In genomic region chr5:87268126-87268969, GRCh38 we compare ENCODE assay signal across 8 cellular contexts. TPM values are rescaled to one million over a fixed set of nuclear protein-coding genes. Genes with fewer than 3 reads are reported as not detected.
A peak's percentile ranks its signal among the peaks of the same experiment; 100 is the strongest.
DNase-seq lines count a peak whose midpoint lies in the region; ATAC-seq and TF ChIP-seq lines count a peak whose summit lies in the region.

No MANE protein-coding gene starts in this region.

- H3K4me1 ChIP-seq in SJCRH30 = peaks cover 5% of the 10 kb centered on the region; the same call in 1 of the 2 replicates
- H3K4me1 ChIP-seq in testis = peaks cover 11% of the 10 kb centered on the region

- H3K36me3 ChIP-seq in SJCRH30 = peaks cover 14% of the 10 kb centered on the region
- no peaks in the 10 kb centered on the region for H3K36me3 ChIP-seq in testis (ENCODE audit: low read depth, missing control alignments)

- peak overlapping the region; percentile 15 to 97 for H3K27ac Mint-ChIP-seq in activated naive CD4-positive, alpha-beta T cell treated with anti-CD3 and anti-CD28 coated beads, Interleukin-2, amount 50 U/mL, for 72 hours

- TF ChIP-seq POLR2A in testis (IDR thresholded peaks at IDR 0.05) = no peak

- H3K9me3 ChIP-seq in SJCRH30 (replicated peaks) (no peaks in the 10 kb centered on the region), testis (no peaks in the 10 kb centered on the region)

- H3K4me3 ChIP-seq in SJCRH30 = peak overlapping the region; percentile 92
- peak overlapping the region; percentile 87 to 99 for H3K4me3 ChIP-seq in testis

- ATAC-seq in GM19397 (IDR thresholded peaks at IDR 0.05; ENCODE audit: unreplicated experiment) (peak; percentile 62), HG03520 (IDR thresholded peaks at IDR 0.05; ENCODE audit: unreplicated experiment) (peak; percentile 42)
- ATAC-seq in activated naive CD4-positive, alpha-beta T cell treated with anti-CD3 and anti-CD28 coated beads, Interleukin-2, amount 50 U/mL, for 72 hours = peak; percentile 65 to 74

- intact Hi-C loops in testis (cut with DNase I; ENCODE audit: low total_unique reads) = no loop called here

- H3K36me3 Mint-ChIP-seq in activated naive CD4-positive, alpha-beta T cell treated with anti-CD3 and anti-CD28 coated beads, Interleukin-2, amount 50 U/mL, for 72 hours = peaks cover 13 to 20% of the 10 kb centered on the region in 2 donors

- WGBS in testis, 2 donors = 1 to 3% methylated on average over 20 to 37 of the region's 49 CpGs

- H3K9me3 Mint-ChIP-seq in activated naive CD4-positive, alpha-beta T cell treated with anti-CD3 and anti-CD28 coated beads, Interleukin-2, amount 50 U/mL, for 72 hours = no peaks in the 10 kb centered on the region

- DNase-seq in COLO668 (lab: John Stamatoyannopoulos, UW; ENCODE audit: unreplicated experiment) (peak; percentile 59), SJCRH30 (peak; percentile 73 to 75), glomerular visceral epithelial cell (ENCODE audit: extremely low spot score) (peak; percentile 79), occipital lobe (lab: John Stamatoyannopoulos, UW) (peak; percentile 71), testis (peak; percentile 78)
- DNase-seq in activated naive CD4-positive, alpha-beta T cell treated with anti-CD3 and anti-CD28 coated beads, Interleukin-2, amount 50 U/mL, for 72 hours (ENCODE audit: low spot score in 2 of 2) = peak in 1 of 2 donors; percentile 69

- H3K27me3 ChIP-seq in SJCRH30 (no peaks in the 10 kb centered on the region), testis (no peaks in the 10 kb centered on the region)

- TF ChIP-seq CTCF in testis (IDR thresholded peaks at IDR 0.05) = no peak

- H3K27ac ChIP-seq in SJCRH30 (peak overlapping the region; percentile 78), testis (peak overlapping the region; percentile 89 to 93)

RNA-seq across cellular contexts. Expression of gene RASA1, which starts 0.7 kb away (rescaled TPM):
- 52.0 and 59.7 TPM in 2 replicates for total RNA-seq in SJCRH30 (2014; rRNA removed; shearing (Covaris generic))
- total RNA-seq in activated naive CD4-positive, alpha-beta T cell treated with anti-CD3 and anti-CD28 coated beads, Interleukin-2, amount 50 U/mL, for 72 hours = 10 to 100 TPM; 16.9 to 22.9 TPM
- total RNA-seq in occipital lobe = 73.2 TPM
- 10 to 100 TPM; 61.1 to 65.2 TPM for total RNA-seq in testis
- 45.9 TPM for polyA plus RNA-seq in testis (ENCODE audit: insufficient read depth, low read depth, low replicate concordance)
